In the genomic region with DNA sequence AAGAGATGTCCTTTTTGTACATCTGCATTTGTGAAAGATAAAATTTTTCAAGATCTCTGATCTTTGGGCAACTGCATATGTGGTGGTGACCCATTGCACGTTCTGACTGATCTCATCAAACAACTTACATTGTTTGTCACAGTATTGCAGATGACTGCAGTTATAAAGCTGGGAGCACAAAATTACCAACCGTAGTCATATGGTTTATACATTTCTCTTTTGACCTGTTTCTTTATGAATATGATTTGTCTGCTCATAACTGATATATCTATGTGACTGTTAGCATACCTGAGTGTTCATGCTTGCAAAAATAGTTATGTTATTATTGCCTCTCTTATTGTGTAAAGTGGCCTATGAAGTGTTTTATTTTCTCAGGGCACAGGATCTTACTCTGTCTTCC, we compare ENCODE assay signal across 21 cellular contexts. TPM values are rescaled to one million over a fixed set of nuclear protein-coding genes. Genes with fewer than 3 reads are reported as not detected.
DNase-seq lines count a peak whose midpoint lies in the region; ATAC-seq, FAIRE-seq and TF ChIP-seq lines count a peak whose summit lies in the region.
"Had no signal": no experiment of that assay in that cellular context is flagged by ENCODE, and none has a peak within 500 bp of the region (broad histone marks: within the 10 kb centered on the region; RNA-seq: fewer than 3 reads in every experiment).

No MANE protein-coding gene starts in this region.

- H3K27ac ChIP-seq in A673 (ENCODE audit: low read depth, low read length, poor library complexity, severe bottlenecking) (peak overlapping the region; percentile 100), Peyer's patch (no peak overlapping the region)
- H3K27ac ChIP-seq: BLaER1, C4-2B had no signal

- CTCF ChIA-PET in A673 (lab: Charles Lee): no interaction called here

- H3K27me3 ChIP-seq in A673 (replicated peaks; ENCODE audit: insufficient read depth, low read depth, low read length, poor library complexity) (no peaks in the 10 kb centered on the region), Peyer's patch (no peaks in the 10 kb centered on the region)
- H3K27me3 ChIP-seq: BLaER1 had no signal

- no peaks in the 10 kb centered on the region for H3K9me3 ChIP-seq in A673 (ENCODE audit: low read depth, low read length, poor library complexity, severe bottlenecking)
- H3K9me3 ChIP-seq in Peyer's patch: no peaks in the 10 kb centered on the region
- H3K9me3 ChIP-seq: Caco-2 had no signal

- H3K36me3 Mint-ChIP-seq in activated T-cell treated with anti-CD3 and anti-CD28 coated beads, Interleukin-2, amount 50 U/mL, for 72 hours (ENCODE audit: insufficient read depth in 2 of 2): peaks cover 2 to 8% of the 10 kb centered on the region in 2 donors
- no peaks in the 10 kb centered on the region for H3K36me3 Mint-ChIP-seq in stimulated activated effector memory CD8-positive, alpha-beta T cell treated with anti-CD3 and anti-CD28 coated beads, Interleukin-12 subunit alpha, Interleukin-12 subunit beta, amount 100 ng/mL, for 72 hours
- H3K36me3 Mint-ChIP-seq: CD4-positive, CD25-positive, alpha-beta regulatory T cell; CD8-positive, alpha-beta T cell had no signal

- no peak for TF ChIP-seq POLR2A in Peyer's patch (IDR thresholded peaks at IDR 0.05)

- peaks cover 13% of the 10 kb centered on the region for H3K4me1 Mint-ChIP-seq in activated T-cell treated with anti-CD3 and anti-CD28 coated beads, Interleukin-2, amount 50 U/mL, for 72 hours (ENCODE audit: low read depth)
- peaks cover 12% of the 10 kb centered on the region for H3K4me1 Mint-ChIP-seq in stimulated activated effector memory CD8-positive, alpha-beta T cell treated with anti-CD3 and anti-CD28 coated beads, Interleukin-12 subunit alpha, Interleukin-12 subunit beta, amount 100 ng/mL, for 72 hours

- intact Hi-C loops in A673 (cut with micrococcal nuclease; ENCODE audit: unreplicated experiment): no loop called here

- H3K27me3 Mint-ChIP-seq in activated T-cell treated with anti-CD3 and anti-CD28 coated beads, Interleukin-2, amount 50 U/mL, for 72 hours (ENCODE audit: low read depth): peaks cover 13% of the 10 kb centered on the region

- DNase-seq in activated T-cell treated with anti-CD3 and anti-CD28 coated beads, Interleukin-2, amount 50 U/mL, for 72 hours: no peak
- no peak for DNase-seq in activated T-cell treated with anti-CD3 and anti-CD28 coated beads, Interleukin-2, amount 50 U/mL, for 1 hour
- DNase-seq in A673 (ENCODE audit: low spot score) (no peak), D721Med (ENCODE audit: insufficient read length, low spot score) (no peak), Peyer's patch (no peak)
- DNase-seq in stimulated activated effector memory CD8-positive, alpha-beta T cell treated with anti-CD3 and anti-CD28 coated beads, Interleukin-12 subunit alpha, Interleukin-12 subunit beta, amount 100 ng/mL, for 72 hours (ENCODE audit: low spot score in 2 of 2): no peak
- DNase-seq: Caco-2; CD4-positive, CD25-positive, alpha-beta regulatory T cell; CD8-positive, alpha-beta T cell; DMS 273 treated with DMSO at 0.1 percent for 48 hours; DMS79; EL; GDM1; H9 had no signal

- no peak for TF ChIP-seq CTCF in A673 (conservative IDR thresholded peaks at IDR 0.05; ENCODE audit: low read depth, low read length)
- no peak for TF ChIP-seq CTCF in D721Med (IDR thresholded peaks at IDR 0.05; ENCODE audit: insufficient read depth, missing control alignments)
- no peak for TF ChIP-seq CTCF in Peyer's patch (IDR thresholded peaks at IDR 0.05)

- no TSS peak for BruUV-seq in A673 (replicated peaks; lab: Mats Ljungman, UMichigan)

- peaks cover 0 to 2% of the 10 kb centered on the region in 2 donors for H3K9me3 Mint-ChIP-seq in activated T-cell treated with anti-CD3 and anti-CD28 coated beads, Interleukin-2, amount 50 U/mL, for 72 hours
- H3K9me3 Mint-ChIP-seq in stimulated activated effector memory CD8-positive, alpha-beta T cell treated with anti-CD3 and anti-CD28 coated beads, Interleukin-12 subunit alpha, Interleukin-12 subunit beta, amount 100 ng/mL, for 72 hours: peaks cover 3% of the 10 kb centered on the region
- H3K9me3 Mint-ChIP-seq: CD8-positive, alpha-beta T cell; GM23338; H9 had no signal

- no peak overlapping the region for H3K27ac Mint-ChIP-seq in activated T-cell treated with anti-CD3 and anti-CD28 coated beads, Interleukin-2, amount 50 U/mL, for 72 hours
- H3K27ac Mint-ChIP-seq in stimulated activated effector memory CD8-positive, alpha-beta T cell treated with anti-CD3 and anti-CD28 coated beads, Interleukin-12 subunit alpha, Interleukin-12 subunit beta, amount 100 ng/mL, for 72 hours: no peak overlapping the region
- H3K27ac Mint-ChIP-seq: B cell; CD4-positive, CD25-positive, alpha-beta regulatory T cell; CD8-positive, alpha-beta T cell; GM23338; H9 had no signal

- peak; percentile 25 for FAIRE-seq in D721Med (lab: Jason Lieb, UNC)
- FAIRE-seq: GM12878, GM19239 had no signal

- H3K4me3 Mint-ChIP-seq in activated T-cell treated with anti-CD3 and anti-CD28 coated beads, Interleukin-2, amount 50 U/mL, for 72 hours: no peak overlapping the region
- H3K4me3 Mint-ChIP-seq in stimulated activated effector memory CD8-positive, alpha-beta T cell treated with anti-CD3 and anti-CD28 coated beads, Interleukin-12 subunit alpha, Interleukin-12 subunit beta, amount 100 ng/mL, for 72 hours: no peak overlapping the region
- H3K4me3 Mint-ChIP-seq: B cell; CD4-positive, CD25-positive, alpha-beta regulatory T cell; CD8-positive, alpha-beta T cell; GM23338; H9 had no signal

- H3K4me3 ChIP-seq in A673 (ENCODE audit: low read depth, low read length, poor library complexity, severe bottlenecking) (no peak overlapping the region), Peyer's patch (no peak overlapping the region)
- H3K4me3 ChIP-seq: BLaER1, GM12878, GM23338 had no signal

- H3K4me1 ChIP-seq in A673 (ENCODE audit: insufficient read depth, low read length, poor library complexity, severe bottlenecking) (peaks cover 80% of the 10 kb centered on the region), Peyer's patch (peaks cover 0 to 11% (median 2%) of the 10 kb centered on the region in 4 donors)

- POLR2A ChIA-PET in A673 (lab: Charles Lee; ENCODE audit: low non-redundant PET): no interaction called here

- peak; percentile 80 to 84 for ATAC-seq in activated T-cell treated with anti-CD3 and anti-CD28 coated beads, Interleukin-2, amount 50 U/mL, for 72 hours (replicated peaks in 1 of 2)
- peak; percentile 86 for ATAC-seq in stimulated activated effector memory CD8-positive, alpha-beta T cell treated with anti-CD3 and anti-CD28 coated beads, Interleukin-12 subunit alpha, Interleukin-12 subunit beta, amount 100 ng/mL, for 72 hours
- ATAC-seq: CD8-positive, alpha-beta T cell; GM12878; GM23338; HCT116 had no signal

- H3K36me3 ChIP-seq in A673 (ENCODE audit: insufficient read depth, low read length, poor library complexity, severe bottlenecking) (no peaks in the 10 kb centered on the region), Peyer's patch (no peaks in the 10 kb centered on the region)
- H3K36me3 ChIP-seq: BLaER1 had no signal

RNA-seq across cellular contexts. Expression of a gene that starts 43.7 kb away (rescaled TPM):
- under 1 TPM; 0.05 to 0.12 TPM for total RNA-seq in activated T-cell treated with anti-CD3 and anti-CD28 coated beads, Interleukin-2, amount 50 U/mL, for 72 hours
- total RNA-seq in A673 (2021): 134 and 182 TPM in 2 replicates
- total RNA-seq in Peyer's patch: 10 to 100 TPM in 2 of 4 donors, 1 to 10 TPM in 2; 1.5 to 18.2 (median 7.1) TPM
- total RNA-seq: B cell had no signal
